2 cellular contexts compared by ENCODE assay signal in genomic region chr22:41742918-41743317, GRCh38.
TF ChIP-seq lines count a peak whose summit lies in the region.

No MANE protein-coding gene starts in this region.

TF ChIP-seq in GM23338, 12 proteins besides CTCF, POLR2A, EP300 and RAD21:
- no peak for TF ChIP-seq EZH2 (IDR thresholded peaks at IDR 0.05; ENCODE audit: low read depth, unreplicated experiment)
- TF ChIP-seq EZH2phosphoT487 (IDR thresholded peaks at IDR 0.05; ENCODE audit: unreplicated experiment) = no peak
- no peak for TF ChIP-seq ZNF331 (CRISPR knock-in tag; IDR thresholded peaks at IDR 0.05; ENCODE audit: low read depth)
- no peak for TF ChIP-seq REST (IDR thresholded peaks at IDR 0.05; ENCODE audit: unreplicated experiment)
- TF ChIP-seq CREB1 (CRISPR knock-in tag; IDR thresholded peaks at IDR 0.05; ENCODE audit: low read depth) = no peak
- no peak for TF ChIP-seq ZNF462 (CRISPR knock-in tag; IDR thresholded peaks at IDR 0.05)
- TF ChIP-seq NANOG (IDR thresholded peaks at IDR 0.05; ENCODE audit: borderline replicate concordance) = no peak
- no peak for TF ChIP-seq STAT1 (IDR thresholded peaks at IDR 0.05; ENCODE audit: unreplicated experiment)
- no peak for TF ChIP-seq ZNF114 (CRISPR knock-in tag; IDR thresholded peaks at IDR 0.05)
- no peak for TF ChIP-seq POLR2AphosphoS5 (IDR thresholded peaks at IDR 0.05; ENCODE audit: low read depth)
- no peak for TF ChIP-seq JUNB (IDR thresholded peaks at IDR 0.05; ENCODE audit: unreplicated experiment)
- no peak for TF ChIP-seq ETS1 (IDR thresholded peaks at IDR 0.05)

TF ChIP-seq in H1, 55 proteins besides CTCF, POLR2A, EP300 and RAD21:
- TF ChIP-seq JUND (IDR thresholded peaks at IDR 0.05; ENCODE audit: low read length) (no peak), CTBP2 (IDR thresholded peaks at IDR 0.05; ENCODE audit: borderline replicate concordance, insufficient read depth, insufficient read length, low read length) (no peak), E2F6 (IDR thresholded peaks at IDR 0.05) (no peak), ATF3 (IDR thresholded peaks at IDR 0.05; ENCODE audit: insufficient read depth, low read depth, low read length) (no peak), POU5F1 (IDR thresholded peaks at IDR 0.05; ENCODE audit: low read depth, low read length) (no peak), USF2 (IDR thresholded peaks at IDR 0.05; ENCODE audit: low read length) (no peak), GTF2F1 (IDR thresholded peaks at IDR 0.05; ENCODE audit: borderline replicate concordance, low read depth, low read length) (no peak), CBX8 (IDR thresholded peaks at IDR 0.05; ENCODE audit: borderline replicate concordance, low read depth, low read length) (no peak), CHD7 (IDR thresholded peaks at IDR 0.05; ENCODE audit: insufficient replicate concordance, low read length) (no peak), SP4 (IDR thresholded peaks at IDR 0.05; ENCODE audit: low read length) (no peak), SP1 (IDR thresholded peaks at IDR 0.05; ENCODE audit: low read depth, low read length) (no peak), GABPA (IDR thresholded peaks at IDR 0.05; ENCODE audit: borderline replicate concordance, insufficient read depth, low read length) (no peak), TCF12 (IDR thresholded peaks at IDR 0.05; ENCODE audit: low read depth, low read length) (no peak), SIX5 (IDR thresholded peaks at IDR 0.05; ENCODE audit: low read depth, low read length) (no peak), POLR2AphosphoS5 (IDR thresholded peaks at IDR 0.05; ENCODE audit: low read depth, low read length) (no peak), JUN (IDR thresholded peaks at IDR 0.05; ENCODE audit: low read depth, low read length) (no peak), SP2 (IDR thresholded peaks at IDR 0.05; ENCODE audit: low read length) (no peak), CEBPB (IDR thresholded peaks at IDR 0.05; ENCODE audit: low read depth, low read length) (no peak)
TF ChIP-seq in H1: peak in this region for 0.
